Comparison of ENCODE assay signal across 22 cellular contexts in genomic region chr1:208450958-208451357, GRCh38.
"Had no signal": no experiment of that assay in that cellular context is flagged by ENCODE, and none has a peak within 500 bp of the region (broad histone marks: within the 10 kb centered on the region; RNA-seq: fewer than 3 reads in every experiment).

No MANE protein-coding gene starts in this region.

- FAIRE-seq: astrocyte, endometrium, keratinocyte had no signal

- H3K9me3 ChIP-seq: adrenal gland, breast epithelium, tibial nerve had no signal

- ATAC-seq: activated naive CD4-positive, alpha-beta T cell treated with anti-CD3 and anti-CD28 coated beads, Interleukin-2, amount 50 U/mL, for 72 hours; left lobe of liver; right cardiac atrium had no signal

- H3K4me3 ChIP-seq: adrenal gland, breast epithelium, coronary artery, skin epidermis, tibial nerve had no signal

- H3K27ac ChIP-seq: adrenal gland, breast epithelium, coronary artery, skin epidermis, tibial nerve had no signal

- H3K36me3 ChIP-seq: adrenal gland, breast epithelium, tibial nerve had no signal

- DNase-seq: activated B cell treated with CpG ODN at 0.5 μM for 24 hours; activated CD4-positive, alpha-beta memory T cell treated with anti-CD3 and anti-CD28 coated beads for 36 hours; activated CD4-positive, alpha-beta T cell treated with anti-CD3 and anti-CD28 coated beads for 4 hours; activated gamma-delta T cell treated with Interleukin-2 at 50 U/mL for 16 hours; activated T-cell treated with anti-CD3 and anti-CD28 coated beads for 4 hours; erythroblast; foreskin melanocyte; midbrain; occipital lobe; stimulated activated CD4-positive, alpha-beta T cell treated with anti-CD3 and anti-CD28 coated beads, Interleukin-15, amount 100 ng/mL, for 24 hours; stimulated activated CD4-positive, alpha-beta T cell treated with anti-CD3 and anti-CD28 coated beads, Interleukin-2, amount 100 ng/mL, for 48 hours had no signal

- H3K27me3 ChIP-seq: adrenal gland, breast epithelium, tibial nerve had no signal

- H3K4me1 ChIP-seq: adrenal gland, breast epithelium, tibial nerve had no signal
